ENCODE assay signal across 23 cellular contexts in the genomic region with DNA sequence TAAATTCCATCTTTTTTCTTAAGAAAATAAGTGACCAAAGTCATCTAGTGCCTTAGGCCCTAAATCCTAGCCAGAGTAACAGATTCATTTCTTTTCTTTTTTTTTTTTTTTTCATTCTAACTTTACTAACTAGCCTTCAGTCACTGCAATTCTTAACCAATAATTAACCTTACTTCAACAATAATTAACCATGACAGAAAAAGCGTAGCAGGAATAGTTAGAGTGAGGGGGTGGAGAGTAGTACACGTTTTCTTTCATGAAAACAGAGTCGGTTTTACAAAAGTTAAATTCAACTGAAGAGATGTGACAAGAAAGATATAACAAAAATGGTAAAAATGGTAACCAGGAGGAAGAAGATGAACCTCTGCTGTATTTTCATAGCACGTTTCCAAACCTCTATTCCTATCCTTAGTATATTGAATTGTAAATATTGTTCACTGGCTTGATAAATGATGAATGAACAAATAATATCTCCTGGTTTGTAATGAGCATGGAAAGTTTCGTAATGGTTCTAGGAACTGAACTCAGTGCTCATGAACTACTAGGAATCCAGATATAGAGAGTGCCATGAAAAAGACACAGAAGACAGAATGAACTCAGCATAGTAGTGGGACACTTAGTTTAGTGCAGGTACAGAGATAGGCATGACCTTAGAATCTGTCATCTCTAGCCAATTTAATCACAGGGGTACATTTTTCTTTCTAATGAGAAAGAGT.
"Had no signal": no experiment of that assay in that cellular context is flagged by ENCODE, and none has a peak within 500 bp of the region (broad histone marks: within the 10 kb centered on the region; RNA-seq: fewer than 3 reads in every experiment).

No MANE protein-coding gene starts in this region.

- H3K4me1 Mint-ChIP-seq: naive thymus-derived CD8-positive, alpha-beta T cell had no signal

- H3K36me3 ChIP-seq: esophagus squamous epithelium, gastroesophageal sphincter, neural progenitor cell, prostate gland, sigmoid colon had no signal

- H3K27ac ChIP-seq: epithelial cell of prostate, esophagus squamous epithelium, gastroesophageal sphincter, neural progenitor cell, parathyroid adenoma, prostate gland, sigmoid colon, skin epidermis had no signal

- H3K27ac Mint-ChIP-seq: naive thymus-derived CD8-positive, alpha-beta T cell; neural progenitor cell had no signal

- FAIRE-seq: endometrium, urothelium cell line had no signal

- H3K27me3 ChIP-seq: esophagus squamous epithelium, gastroesophageal sphincter, neural progenitor cell, sigmoid colon had no signal

- DNase-seq: effector memory CD4-positive, alpha-beta T cell; esophagus squamous epithelium; foreskin fibroblast; glutamatergic neuron; islet precursor cell; left cardiac atrium; mammary epithelial cell; mucosa of descending colon; naive thymus-derived CD8-positive, alpha-beta T cell; nucleus accumbens; retina; sigmoid colon; stimulated activated CD4-positive, alpha-beta T cell treated with anti-CD3 and anti-CD28 coated beads, Interleukin-12 subunit alpha, Interleukin-12 subunit beta, amount 100 ng/mL, for 4 hours; stimulated activated naive CD4-positive, alpha-beta T cell treated with Interleukin-2 at 50 U/mL for 16 hours; trophoblast cell had no signal

- H3K4me2 ChIP-seq: neural progenitor cell had no signal

- H2AFZ ChIP-seq: neural progenitor cell, parathyroid adenoma had no signal

- H3K79me2 ChIP-seq: parathyroid adenoma had no signal

- H3K36me3 Mint-ChIP-seq: naive thymus-derived CD8-positive, alpha-beta T cell; neural progenitor cell had no signal

- H3K9me3 Mint-ChIP-seq: neural progenitor cell had no signal

- H3K9me3 ChIP-seq: esophagus squamous epithelium, gastroesophageal sphincter, prostate gland, sigmoid colon had no signal

- H3K4me3 Mint-ChIP-seq: naive thymus-derived CD8-positive, alpha-beta T cell; neural progenitor cell had no signal

- ATAC-seq: gastroesophageal sphincter; left cardiac atrium; mucosa of descending colon; naive thymus-derived CD8-positive, alpha-beta T cell had no signal

- H3K4me1 ChIP-seq: esophagus squamous epithelium, gastroesophageal sphincter, neural progenitor cell, parathyroid adenoma, prostate gland, sigmoid colon had no signal

- H3K9ac ChIP-seq: neural progenitor cell, parathyroid adenoma had no signal

- H3K4me3 ChIP-seq: esophagus squamous epithelium, gastroesophageal sphincter, mucosa of descending colon, neural progenitor cell, prostate gland, sigmoid colon, skin epidermis had no signal
